In genomic region chr17:63775420-63775819, GRCh38 we compare ENCODE assay signal across 8 cellular contexts. TPM values are rescaled to one million over a fixed set of nuclear protein-coding genes. Genes with fewer than 3 reads are reported as not detected.
DNase-seq lines count a peak whose midpoint lies in the region; ATAC-seq, FAIRE-seq and TF ChIP-seq lines count a peak whose summit lies in the region.

No MANE protein-coding gene starts in this region.

- WGBS in heart left ventricle, 4 donors, result 17 to 24% (median 23%) methylated on average over 8 of the region's 8 CpGs
- 28% methylated on average over 8 of the region's 8 CpGs for WGBS in GM12878 (ENCODE audit: insufficient coverage, insufficient replicate concordance, low lambda C conversion rate, missing lambda C conversion rate)
- WGBS in lung, 2 donors, result 28 to 42% methylated on average over 8 of the region's 8 CpGs

- SMC1A ChIA-PET in GM12878 (lab: Charles Lee; ENCODE audit: uncharacterized antibody, unreplicated experiment), result interaction anchor here (0.8 to 2.4 kb wide), 15 partner anchors 8 to 78 kb away, joined by 3 to 12 read pairs (median 5); partner anchors contain the start of genes FTSJ3, LIMD2 and STRADA

- peaks cover 90% of the 10 kb centered on the region for H3K79me2 ChIP-seq in GM12878 (ENCODE audit: control insufficient read depth, insufficient read depth, low read length)

- H3K27me3 ChIP-seq in heart left ventricle (no peaks in the 10 kb centered on the region), GM12878 (replicated peaks in 1 of 2; ENCODE audit: control insufficient read depth in 2 of 2, insufficient read depth in 2 of 2, low read length in 1 of 2) (no peaks in the 10 kb centered on the region), lung (ENCODE audit: control insufficient read depth, insufficient read depth) (no peaks in the 10 kb centered on the region), uterus (no peaks in the 10 kb centered on the region)

- no peak overlapping the region for H2AFZ ChIP-seq in GM12878 (ENCODE audit: control insufficient read depth, low read depth, low read length)

- H3K4me3 ChIP-seq in heart left ventricle (peak overlapping the region; percentile 65 to 99 (median 82)), GM12878 (peak overlapping the region; percentile 100), lung (peak overlapping the region; percentile 50), uterus (peak overlapping the region; percentile 69 to 94)

- no peaks in the 10 kb centered on the region for H3K9me3 ChIP-seq in heart left ventricle
- H3K9me3 ChIP-seq in GM12878 (replicated peaks; ENCODE audit: control insufficient read depth, insufficient read depth, low read length), result no peaks in the 10 kb centered on the region
- no peaks in the 10 kb centered on the region for H3K9me3 ChIP-seq in lung (ENCODE audit: control insufficient read depth in 2 of 2, insufficient read depth in 1 of 2, low read length in 1 of 2)
- H3K9me3 ChIP-seq in uterus, result no peaks in the 10 kb centered on the region

- in situ Hi-C loops in GM12878 (cut with MboI), result no loop called here

- TF ChIP-seq POLR2A in heart left ventricle (IDR thresholded peaks at IDR 0.05) (no peak), GM12878 (IDR thresholded peaks at IDR 0.05; ENCODE audit: low read depth, low read length) (no peak), uterus (IDR thresholded peaks at IDR 0.05) (no peak)

- peak overlapping the region; percentile 68 for H3K4me2 ChIP-seq in GM12878 (ENCODE audit: control insufficient read depth, insufficient read depth)

- TF ChIP-seq CTCF in heart left ventricle (IDR thresholded peaks at IDR 0.05) (no peak), GM12878 (IDR thresholded peaks at IDR 0.05 in 2 of 3, conservative IDR thresholded peaks at IDR 0.05 in 1 of 3; ENCODE audit: control insufficient read depth in 2 of 3, extremely low read depth in 1 of 3, insufficient read depth in 1 of 3, low read depth in 3 of 3, low read length in 3 of 3) (no peak), lung (IDR thresholded peaks at IDR 0.05; ENCODE audit: control extremely low read depth, extremely low read depth) (no peak), uterus (IDR thresholded peaks at IDR 0.05) (no peak)

- intact Hi-C loops in heart left ventricle (cut with DNase I) (loop anchor here in 6 of 10 donors (5.0 to 10.0 kb wide), 5 partner anchors 42 to 351 kb away; partner anchors contain the start of genes FTSJ3 (in 3 of the 6) and PSMC5 (in 3 of the 6)), left cardiac atrium (cut with DNase I) (loop anchor here in 1 of 2 donors (10.0 kb wide), 1 partner anchor 49 kb away; the partner anchor contains the start of genes FTSJ3 and PSMC5), GM12878 (cut with micrococcal nuclease; ENCODE audit: unreplicated experiment) (loop anchor here (10.0 kb wide), 1 partner anchor 151 kb away; the partner anchor contains the start of gene MAP3K3), uterus (cut with DNase I; ENCODE audit: low total_unique reads) (no loop called here)

- POLR2A ChIA-PET in GM12878 (lab: Charles Lee), result interaction anchor here (0.5 to 6.1 kb wide), 14 partner anchors 9 to 620 kb away, joined by 3 to 49 read pairs (median 10); partner anchors contain the start of genes FTSJ3, PSMC5, SMARCD2 and STRADA
- POLR2A ChIA-PET in HEK293T (lab: Yijun Ruan, JAX), result interaction anchor here (0.8 to 4.0 kb wide), 12 partner anchors 8 to 370 kb away, joined by 3 to 52 read pairs (median 17); partner anchors contain the start of genes FTSJ3, MAP3K3, PSMC5 and SMARCD2

- CTCF ChIA-PET in GM12878 (lab: Yijun Ruan, JAX) (interaction anchor here (0.8 to 2.5 kb wide), 13 partner anchors 8 to 350 kb away, joined by 3 to 7 read pairs (median 4); partner anchors contain the start of gene GH2), HEK293T (lab: Yijun Ruan, JAX) (interaction anchor here (1.2 kb wide), 1 partner anchor 11 kb away, joined by 9 read pairs; no protein-coding TSS in a partner anchor)

- H3K4me1 ChIP-seq in heart left ventricle (peaks cover 3 to 73% (median 42%) of the 10 kb centered on the region in 12 donors), GM12878 (ENCODE audit: control insufficient read depth, insufficient read depth, low read length) (peaks cover 3% of the 10 kb centered on the region; the same call in 1 of the 2 replicates), lung (ENCODE audit: control insufficient read depth in 2 of 2, insufficient read depth in 2 of 2, low read length in 2 of 2) (peaks cover 3 to 7% of the 10 kb centered on the region in 2 donors), uterus (peaks cover 4 to 8% of the 10 kb centered on the region in 2 donors)

- RAD21 ChIA-PET in GM12878 (lab: Charles Lee; ENCODE audit: unreplicated experiment), result interaction anchor here (1.0 to 3.6 kb wide), 7 partner anchors 9 to 154 kb away, joined by 3 to 19 read pairs (median 4); partner anchors contain the start of gene MAP3K3

- BruUV-seq in GM12878 (replicated peaks; lab: Mats Ljungman, UMichigan), result no TSS peak

- peaks cover 0 to 39% (median 19%) of the 10 kb centered on the region in 9 donors for H3K36me3 ChIP-seq in heart left ventricle
- peaks cover 0 to 7% of the 10 kb centered on the region in 2 experiments; a peak in 2 of 4 replicates for H3K36me3 ChIP-seq in GM12878 (ENCODE audit: control insufficient read depth in 2 of 2, insufficient read depth in 2 of 2, low read length in 1 of 2)
- H3K36me3 ChIP-seq in lung (ENCODE audit: control insufficient read depth in 2 of 2, insufficient read depth in 2 of 2, low read length in 2 of 2), result peaks cover 0 to 5% of the 10 kb centered on the region in 2 donors
- H3K36me3 ChIP-seq in uterus, result no peaks in the 10 kb centered on the region

- no peak for ATAC-seq in heart left ventricle
- no peak for ATAC-seq in left cardiac atrium
- ATAC-seq in GM12878, result no peak
- no peak for ATAC-seq in lung (ENCODE audit: insufficient read depth, low FRiP score)
- ATAC-seq in HG03460 (IDR thresholded peaks at IDR 0.05; ENCODE audit: unreplicated experiment), result no peak

- H3K9ac ChIP-seq in GM12878 (ENCODE audit: control insufficient read depth, insufficient read depth, low read length), result peak overlapping the region; percentile 78

- TF ChIP-seq RAD21 in GM12878 (IDR thresholded peaks at IDR 0.05; ENCODE audit: insufficient read depth, low read depth, low read length), result no peak

- no peak for DNase-seq in heart left ventricle
- DNase-seq in left cardiac atrium, result no peak
- DNase-seq in GM12878 (ENCODE audit: low read depth, low spot score), result no peak
- no peak for DNase-seq in lung (ENCODE audit: low spot score)
- no peak for DNase-seq in uterus
- DNase-seq in HEK293T (ENCODE audit: extremely low spot score), result no peak
- DNase-seq in SK-N-DZ (ENCODE audit: low spot score), result no peak

- peaks cover 3% of the 10 kb centered on the region for H4K20me1 ChIP-seq in GM12878 (ENCODE audit: control insufficient read depth, insufficient read depth)

- no peak for FAIRE-seq in GM12878 (lab: Jason Lieb, UNC)

- TF ChIP-seq EP300 in GM12878 (IDR thresholded peaks at IDR 0.05; ENCODE audit: borderline replicate concordance in 1 of 2, control insufficient read depth in 1 of 2, low read depth in 2 of 2, low read length in 2 of 2), result no peak

- H3K27ac ChIP-seq in heart left ventricle, result peak overlapping the region in 8 of 12 donors; percentile 96 to 99 (median 98)
- H3K27ac ChIP-seq in GM12878 (ENCODE audit: control insufficient read depth, insufficient read depth), result 0 out of 2 replicates have a peak overlapping the region, but pooled peaks have one; percentile 65
- no peak overlapping the region for H3K27ac ChIP-seq in lung (ENCODE audit: low read depth in 1 of 2, low read length in 1 of 2)
- H3K27ac ChIP-seq in uterus, result peak overlapping the region in 1 of 2 donors; percentile 94

RNA-seq across cellular contexts. Expression of gene DDX42, which starts 1.4 kb away (rescaled TPM):
- total RNA-seq in heart left ventricle, result 10 to 100 TPM; 30.1 to 75.0 (median 61.0) TPM
- polyA plus RNA-seq in heart left ventricle, result 10 to 100 TPM; 34.4 to 44.8 TPM
- 10 to 100 TPM; 45.2 to 74.2 TPM for total RNA-seq in left cardiac atrium
- 272 and 296 TPM in 2 replicates for total RNA-seq in GM12878 (2013; cell fraction: nucleolus; rRNA removed)
- 55.4 and 67.6 TPM in 2 replicates for total RNA-seq in GM12878 (2014; rRNA removed)
- 75.3 and 78.3 TPM in 2 replicates for total RNA-seq in GM12878 (2014; rRNA removed; fragmentation: Illumina TruSeq; extraction: Trizol)
- 92.9 and 109 TPM in 2 replicates for total RNA-seq in GM12878 (2021)
- 59.2 TPM for polyA plus RNA-seq in GM12878 (2011; ENCODE audit: low read depth)
- 127 and 154 TPM in 2 replicates for polyA plus RNA-seq in GM12878 (2011; rRNA removed)
- 51.1 and 58.4 TPM in 2 replicates for polyA plus RNA-seq in GM12878 (2011; cell fraction: cytosol; rRNA removed)
- 302 and 333 TPM in 2 replicates for polyA plus RNA-seq in GM12878 (2011; cell fraction: nucleus; rRNA removed)
- 72.2 and 82.1 TPM in 2 replicates for polyA plus RNA-seq in GM12878 (2012)
- polyA plus RNA-seq in GM12878 (2014; fragmentation: Illumina TruSeq; extraction: Trizol), result 147 and 173 TPM in 2 replicates
- 10 to 100 TPM; 14.6 to 33.7 TPM for polyA plus RNA-seq in GM12878 (2014; fragmentation: Nextera tagmentation; extraction: Ambion mirVana)
- polyA plus RNA-seq in GM12878 (2014; rRNA removed), result 104 and 122 TPM in 2 replicates
- 10 to 100 TPM; 31.3 to 39.6 TPM for polyA plus RNA-seq in GM12878 (2016; fragmentation: Nextera tagmentation; extraction: Ambion mirVana)
- polyA minus RNA-seq in GM12878 (2011; rRNA and poly(A)+ RNA removed), result 65.5 and 88.9 TPM in 2 replicates
- 25.4 and 26.9 TPM in 2 replicates for polyA minus RNA-seq in GM12878 (2011; cell fraction: cytosol; rRNA and poly(A)+ RNA removed)
- 65.3 and 90.2 TPM in 2 replicates for polyA minus RNA-seq in GM12878 (2011; cell fraction: nucleus; rRNA and poly(A)+ RNA removed)
- total RNA-seq in lung, result 100 to 1,000 TPM in 1 of 2 donors, 10 to 100 TPM in 1; 91.8 to 153 TPM
- 10 to 100 TPM; 47.8 to 59.9 TPM for polyA plus RNA-seq in lung
- 100 to 1,000 TPM in 3 of 4 donors, 10 to 100 TPM in 1; 89.9 to 180 (median 150) TPM for total RNA-seq in uterus
- polyA plus RNA-seq in SK-N-DZ (2014; cell fraction: cytosol; rRNA removed), result 89.0 and 91.4 TPM in 2 replicates
- 241 and 400 TPM in 2 replicates for polyA plus RNA-seq in SK-N-DZ (2014; cell fraction: nucleus; rRNA removed)

RNA-seq across cellular contexts. Expression of gene CCDC47, which starts 2.0 kb away (rescaled TPM):
- total RNA-seq in heart left ventricle (100 to 1,000 TPM in 2 of 9 donors, 10 to 100 TPM in 7; 54.4 to 115 (median 84.3) TPM), left cardiac atrium (100 to 1,000 TPM in 1 of 2 donors, 10 to 100 TPM in 1; 88.9 to 139 TPM), GM12878 (2014; rRNA removed) (41.3 and 44.3 TPM in 2 replicates), GM12878 (2014; rRNA removed; fragmentation: Illumina TruSeq; extraction: Trizol) (70.5 and 79.2 TPM in 2 replicates), GM12878 (2021) (59.2 and 63.9 TPM in 2 replicates), lung (10 to 100 TPM; 86.5 to 89.9 TPM), uterus (10 to 100 TPM; 15.1 to 91.5 (median 49.3) TPM)
- polyA plus RNA-seq in heart left ventricle (100 to 1,000 TPM in 1 of 2 donors, 10 to 100 TPM in 1; 38.4 to 139 TPM), GM12878 (2011; rRNA removed) (67.9 and 92.7 TPM in 2 replicates), GM12878 (2014; fragmentation: Illumina TruSeq; extraction: Trizol) (81.4 and 108 TPM in 2 replicates), GM12878 (2014; fragmentation: Nextera tagmentation; extraction: Ambion mirVana) (10 to 100 TPM; 13.6 to 17.4 TPM), GM12878 (2014; rRNA removed) (52.2 and 56.8 TPM in 2 replicates), GM12878 (2016; fragmentation: Nextera tagmentation; extraction: Ambion mirVana) (10 to 100 TPM; 55.8 to 61.0 TPM), lung (10 to 100 TPM; 29.5 to 78.9 TPM)
- total RNA-seq in GM12878 (2013; cell fraction: nucleolus; rRNA removed), result 75.2 and 76.4 TPM in 2 replicates
- 38.9 TPM for polyA plus RNA-seq in GM12878 (2011; ENCODE audit: low read depth)
- polyA plus RNA-seq in GM12878 (2011; cell fraction: cytosol; rRNA removed), result 32.4 and 34.2 TPM in 2 replicates
- polyA plus RNA-seq in GM12878 (2011; cell fraction: nucleus; rRNA removed), result 23.8 and 24.3 TPM in 2 replicates
- polyA plus RNA-seq in GM12878 (2012), result 43.0 and 51.1 TPM in 2 replicates
- 51.8 and 78.9 TPM in 2 replicates for polyA minus RNA-seq in GM12878 (2011; rRNA and poly(A)+ RNA removed)
- polyA minus RNA-seq in GM12878 (2011; cell fraction: cytosol; rRNA and poly(A)+ RNA removed), result 18.8 and 25.7 TPM in 2 replicates
- polyA minus RNA-seq in GM12878 (2011; cell fraction: nucleus; rRNA and poly(A)+ RNA removed), result 12.6 and 20.8 TPM in 2 replicates
- 58.6 and 59.2 TPM in 2 replicates for polyA plus RNA-seq in SK-N-DZ (2014; cell fraction: cytosol; rRNA removed)
- 27.5 and 30.3 TPM in 2 replicates for polyA plus RNA-seq in SK-N-DZ (2014; cell fraction: nucleus; rRNA removed)

RNA-seq across cellular contexts. Expression of gene STRADA, which starts 33.8 kb away (rescaled TPM):
- total RNA-seq in heart left ventricle (10 to 100 TPM; 10.2 to 26.1 (median 15.3) TPM), left cardiac atrium (10 to 100 TPM; 21.2 to 23.7 TPM), GM12878 (2014; rRNA removed) (28.6 and 33.2 TPM in 2 replicates), GM12878 (2014; rRNA removed; fragmentation: Illumina TruSeq; extraction: Trizol) (30.8 and 32.8 TPM in 2 replicates), GM12878 (2021) (40.0 and 45.3 TPM in 2 replicates), lung (10 to 100 TPM; 33.7 to 48.8 TPM), uterus (10 to 100 TPM; 14.1 to 60.9 (median 27.9) TPM)
- polyA plus RNA-seq in heart left ventricle (10 to 100 TPM; 15.9 to 18.3 TPM), GM12878 (2011; rRNA removed) (43.0 and 50.5 TPM in 2 replicates), GM12878 (2014; fragmentation: Illumina TruSeq; extraction: Trizol) (49.5 and 51.2 TPM in 2 replicates), GM12878 (2014; fragmentation: Nextera tagmentation; extraction: Ambion mirVana) (10 to 100 TPM; 13.3 to 15.6 TPM), GM12878 (2014; rRNA removed) (39.7 and 42.7 TPM in 2 replicates), GM12878 (2016; fragmentation: Nextera tagmentation; extraction: Ambion mirVana) (10 to 100 TPM; 50.0 to 54.1 TPM), lung (10 to 100 TPM; 20.7 to 23.1 TPM)
- 194 and 198 TPM in 2 replicates for total RNA-seq in GM12878 (2013; cell fraction: nucleolus; rRNA removed)
- 35.0 TPM for polyA plus RNA-seq in GM12878 (2011; ENCODE audit: low read depth)
- polyA plus RNA-seq in GM12878 (2011; cell fraction: cytosol; rRNA removed), result 39.3 and 41.7 TPM in 2 replicates
- polyA plus RNA-seq in GM12878 (2011; cell fraction: nucleus; rRNA removed), result 88.9 and 97.6 TPM in 2 replicates
- 38.9 and 44.0 TPM in 2 replicates for polyA plus RNA-seq in GM12878 (2012)
- polyA minus RNA-seq in GM12878 (2011; rRNA and poly(A)+ RNA removed), result 38.4 and 42.4 TPM in 2 replicates
- polyA minus RNA-seq in GM12878 (2011; cell fraction: cytosol; rRNA and poly(A)+ RNA removed), result 9.0 and 20.6 TPM in 2 replicates
- 27.2 and 43.3 TPM in 2 replicates for polyA minus RNA-seq in GM12878 (2011; cell fraction: nucleus; rRNA and poly(A)+ RNA removed)
- polyA plus RNA-seq in SK-N-DZ (2014; cell fraction: cytosol; rRNA removed), result 26.3 and 42.8 TPM in 2 replicates
- 70.6 and 89.1 TPM in 2 replicates for polyA plus RNA-seq in SK-N-DZ (2014; cell fraction: nucleus; rRNA removed)

RNA-seq across cellular contexts. Expression of gene PSMC5, which starts 51.8 kb away (rescaled TPM):
- total RNA-seq in heart left ventricle (100 to 1,000 TPM in 7 of 9 donors, 10 to 100 TPM in 2; 64.7 to 143 (median 113) TPM), left cardiac atrium (100 to 1,000 TPM; 122 to 143 TPM), GM12878 (2014; rRNA removed) (37.1 and 55.0 TPM in 2 replicates), GM12878 (2014; rRNA removed; fragmentation: Illumina TruSeq; extraction: Trizol) (89.0 and 89.2 TPM in 2 replicates), GM12878 (2021) (124 TPM in 2 replicates), lung (100 to 1,000 TPM in 1 of 2 donors, 10 to 100 TPM in 1; 46.1 to 124 TPM), uterus (100 to 1,000 TPM in 1 of 4 donors, 10 to 100 TPM in 3; 12.6 to 103 (median 40.2) TPM)
- polyA plus RNA-seq in heart left ventricle (100 to 1,000 TPM; 164 to 189 TPM), GM12878 (2011; rRNA removed) (119 and 156 TPM in 2 replicates), GM12878 (2014; fragmentation: Illumina TruSeq; extraction: Trizol) (139 TPM in 2 replicates), GM12878 (2014; fragmentation: Nextera tagmentation; extraction: Ambion mirVana) (100 to 1,000 TPM; 115 to 266 TPM), GM12878 (2014; rRNA removed) (164 and 173 TPM in 2 replicates), GM12878 (2016; fragmentation: Nextera tagmentation; extraction: Ambion mirVana) (100 to 1,000 TPM; 212 to 214 TPM), lung (100 to 1,000 TPM; 154 to 177 TPM)
- 22.1 and 23.5 TPM in 2 replicates for total RNA-seq in GM12878 (2013; cell fraction: nucleolus; rRNA removed)
- polyA plus RNA-seq in GM12878 (2011; ENCODE audit: low read depth), result 126 TPM
- polyA plus RNA-seq in GM12878 (2011; cell fraction: cytosol; rRNA removed), result 138 and 186 TPM in 2 replicates
- 164 and 221 TPM in 2 replicates for polyA plus RNA-seq in GM12878 (2011; cell fraction: nucleus; rRNA removed)
- 91.7 and 106 TPM in 2 replicates for polyA plus RNA-seq in GM12878 (2012)
- 163 and 225 TPM in 2 replicates for polyA minus RNA-seq in GM12878 (2011; rRNA and poly(A)+ RNA removed)
- 43.6 and 75.5 TPM in 2 replicates for polyA minus RNA-seq in GM12878 (2011; cell fraction: cytosol; rRNA and poly(A)+ RNA removed)
- 51.3 and 89.6 TPM in 2 replicates for polyA minus RNA-seq in GM12878 (2011; cell fraction: nucleus; rRNA and poly(A)+ RNA removed)
- 36.5 and 48.9 TPM in 2 replicates for polyA plus RNA-seq in SK-N-DZ (2014; cell fraction: cytosol; rRNA removed)
- 74.0 and 127 TPM in 2 replicates for polyA plus RNA-seq in SK-N-DZ (2014; cell fraction: nucleus; rRNA removed)

RNA-seq across cellular contexts. Expression of gene FTSJ3, which starts 52.0 kb away (rescaled TPM):
- total RNA-seq in heart left ventricle, result 10 to 100 TPM; 22.1 to 46.5 (median 25.7) TPM
- polyA plus RNA-seq in heart left ventricle, result 10 to 100 TPM; 12.5 to 44.6 TPM
- 10 to 100 TPM; 33.1 to 38.1 TPM for total RNA-seq in left cardiac atrium
- 40.8 and 50.2 TPM in 2 replicates for total RNA-seq in GM12878 (2013; cell fraction: nucleolus; rRNA removed)
- total RNA-seq in GM12878 (2014; rRNA removed), result 48.9 and 57.5 TPM in 2 replicates
- 46.9 and 47.0 TPM in 2 replicates for total RNA-seq in GM12878 (2014; rRNA removed; fragmentation: Illumina TruSeq; extraction: Trizol)
- 46.7 and 54.0 TPM in 2 replicates for total RNA-seq in GM12878 (2021)
- 24.1 TPM for polyA plus RNA-seq in GM12878 (2011; ENCODE audit: low read depth)
- 35.9 and 38.4 TPM in 2 replicates for polyA plus RNA-seq in GM12878 (2011; rRNA removed)
- 43.0 and 49.8 TPM in 2 replicates for polyA plus RNA-seq in GM12878 (2011; cell fraction: cytosol; rRNA removed)
- polyA plus RNA-seq in GM12878 (2011; cell fraction: nucleus; rRNA removed), result 54.7 and 75.9 TPM in 2 replicates
- polyA plus RNA-seq in GM12878 (2012), result 26.0 and 31.1 TPM in 2 replicates
- polyA plus RNA-seq in GM12878 (2014; fragmentation: Illumina TruSeq; extraction: Trizol), result 50.5 and 54.9 TPM in 2 replicates
- polyA plus RNA-seq in GM12878 (2014; fragmentation: Nextera tagmentation; extraction: Ambion mirVana), result 10 to 100 TPM; 17.2 to 34.2 TPM
- polyA plus RNA-seq in GM12878 (2014; rRNA removed), result 42.6 TPM in 2 replicates
- polyA plus RNA-seq in GM12878 (2016; fragmentation: Nextera tagmentation; extraction: Ambion mirVana), result 10 to 100 TPM; 71.0 to 79.2 TPM
- 50.1 and 55.0 TPM in 2 replicates for polyA minus RNA-seq in GM12878 (2011; rRNA and poly(A)+ RNA removed)
- 13.6 and 23.1 TPM in 2 replicates for polyA minus RNA-seq in GM12878 (2011; cell fraction: cytosol; rRNA and poly(A)+ RNA removed)
- polyA minus RNA-seq in GM12878 (2011; cell fraction: nucleus; rRNA and poly(A)+ RNA removed), result 40.4 and 65.5 TPM in 2 replicates
- total RNA-seq in lung, result 10 to 100 TPM; 29.2 to 39.8 TPM
- 10 to 100 TPM; 15.4 to 30.0 TPM for polyA plus RNA-seq in lung
- 10 to 100 TPM; 29.7 to 64.7 (median 53.3) TPM for total RNA-seq in uterus
- 46.6 and 51.0 TPM in 2 replicates for polyA plus RNA-seq in SK-N-DZ (2014; cell fraction: cytosol; rRNA removed)
- polyA plus RNA-seq in SK-N-DZ (2014; cell fraction: nucleus; rRNA removed), result 51.6 and 54.2 TPM in 2 replicates

Comparison
In these comparisons a context has a peak if more than half of its experiments do, and no peak if none do; other contexts are left out.
1. H3K27ac ChIP-seq: peak in heart left ventricle (8 of 12) and GM12878 (single experiment); none in lung (0 of 2).
2. H3K4me3 ChIP-seq: peak in every context shown above with its lines; median percentile 100 in GM12878; 82 in heart left ventricle; 82 in uterus; 50 in lung.